Comparison of ENCODE assay signal across 36 cellular contexts in genomic region chr6:109021870-109022269, GRCh38.
"Had no signal": no experiment of that assay in that cellular context is flagged by ENCODE, and none has a peak within 500 bp of the region (broad histone marks: within the 10 kb centered on the region; RNA-seq: fewer than 3 reads in every experiment).

No MANE protein-coding gene starts in this region.

- H3K27ac Mint-ChIP-seq: activated B cell treated with CpG ODN at 0.5 μM for 24 hours; activated CD4-positive, alpha-beta memory T cell treated with anti-CD3 and anti-CD28 coated beads for 36 hours; activated CD4-positive, alpha-beta T cell treated with anti-CD3 and anti-CD28 coated beads, Interleukin-2, amount 10 ng/mL, durations not matched to agents 24 days and 14 days; activated CD8-positive, alpha-beta T cell treated with anti-CD3 and anti-CD28 coated beads for 36 hours; activated naive CD4-positive, alpha-beta T cell treated with anti-CD3 and anti-CD28 coated beads for 36 hours; activated naive CD4-positive, alpha-beta T cell treated with anti-CD3 and anti-CD28 coated beads, Interleukin-2, amount 50 U/mL, for 72 hours; activated naive CD8-positive, alpha-beta T cell treated with anti-CD3 and anti-CD28 coated beads for 36 hours; activated T-cell treated with anti-CD3 and anti-CD28 coated beads, Interleukin-2, amount 50 U/mL, for 72 hours; activated T-helper 1 cell treated with anti-CD3 and anti-CD28 coated beads, Interleukin-12 subunit alpha, Interleukin-12 subunit beta, Interleukin-2, Interleukin-4 antibody, amounts not matched to agents 30 ng/mL and 10 ng/mL and 1 ng/mL, durations not matched to agents 14 hours and 24 hours and 36 hours; activated T-helper 17 cell treated with anti-CD3 and anti-CD28 coated beads, Interleukin-2, amount 50 U/mL, for 72 hours; T-cell; T-helper 2 cell treated with Interferon-gamma antibody and Interleukin-4, amounts not matched to agents 5 μg/mL and 100 μg/mL, for 36 hours had no signal

- H3K9me3 ChIP-seq: adrenal gland, breast epithelium had no signal

- H3K27me3 Mint-ChIP-seq: activated B cell treated with CpG ODN at 0.5 μM for 24 hours; activated CD4-positive, alpha-beta memory T cell treated with anti-CD3 and anti-CD28 coated beads for 36 hours; activated CD4-positive, alpha-beta T cell treated with anti-CD3 and anti-CD28 coated beads, Interleukin-2, amount 10 ng/mL, durations not matched to agents 24 days and 14 days; activated CD8-positive, alpha-beta T cell treated with anti-CD3 and anti-CD28 coated beads for 36 hours; activated naive CD8-positive, alpha-beta T cell treated with anti-CD3 and anti-CD28 coated beads for 36 hours; activated T-helper 17 cell treated with anti-CD3 and anti-CD28 coated beads, Interleukin-2, amount 50 U/mL, for 72 hours; T-cell had no signal

- H3K4me1 ChIP-seq: breast epithelium had no signal

- H3K36me3 Mint-ChIP-seq: activated naive CD4-positive, alpha-beta T cell treated with anti-CD3 and anti-CD28 coated beads, Interleukin-2, amount 50 U/mL, for 72 hours had no signal

- H3K27me3 ChIP-seq: adrenal gland, body of pancreas, brain microvascular endothelial cell, breast epithelium had no signal

- H3K27ac ChIP-seq: adrenal gland, body of pancreas, brain microvascular endothelial cell, breast epithelium, VCaP had no signal

- H3K4me3 Mint-ChIP-seq: activated B cell treated with CpG ODN at 0.5 μM for 24 hours; activated CD4-positive, alpha-beta memory T cell treated with anti-CD3 and anti-CD28 coated beads for 36 hours; activated CD4-positive, alpha-beta T cell treated with anti-CD3 and anti-CD28 coated beads, Interleukin-2, amount 10 ng/mL, durations not matched to agents 24 days and 14 days; activated CD8-positive, alpha-beta T cell treated with anti-CD3 and anti-CD28 coated beads for 36 hours; activated naive CD4-positive, alpha-beta T cell treated with anti-CD3 and anti-CD28 coated beads for 36 hours; activated naive CD8-positive, alpha-beta T cell treated with anti-CD3 and anti-CD28 coated beads for 36 hours; activated T-cell treated with anti-CD3 and anti-CD28 coated beads, Interleukin-2, amount 50 U/mL, for 4 hours; activated T-cell treated with anti-CD3 and anti-CD28 coated beads, Interleukin-2, amount 50 U/mL, for 72 hours; activated T-helper 1 cell treated with anti-CD3 and anti-CD28 coated beads, Interleukin-12 subunit alpha, Interleukin-12 subunit beta, Interleukin-2, Interleukin-4 antibody, amounts not matched to agents 30 ng/mL and 10 ng/mL and 1 ng/mL, durations not matched to agents 14 hours and 24 hours and 36 hours; activated T-helper 17 cell treated with anti-CD3 and anti-CD28 coated beads, Interleukin-2, amount 50 U/mL, for 72 hours; T-cell; T-helper 2 cell treated with Interferon-gamma antibody and Interleukin-4, amounts not matched to agents 5 μg/mL and 100 μg/mL, for 36 hours had no signal

- H3K9me3 Mint-ChIP-seq: activated B cell treated with CpG ODN at 0.5 μM for 24 hours; activated CD4-positive, alpha-beta memory T cell treated with anti-CD3 and anti-CD28 coated beads for 36 hours; activated CD4-positive, alpha-beta T cell treated with anti-CD3 and anti-CD28 coated beads, Interleukin-2, amount 10 ng/mL, durations not matched to agents 24 days and 14 days; activated CD8-positive, alpha-beta T cell treated with anti-CD3 and anti-CD28 coated beads for 36 hours; activated naive CD4-positive, alpha-beta T cell treated with anti-CD3 and anti-CD28 coated beads for 36 hours; activated naive CD4-positive, alpha-beta T cell treated with anti-CD3 and anti-CD28 coated beads, Interleukin-2, amount 50 U/mL, for 72 hours; activated T-cell treated with anti-CD3 and anti-CD28 coated beads, Interleukin-2, amount 50 U/mL, for 4 hours; activated T-cell treated with anti-CD3 and anti-CD28 coated beads, Interleukin-2, amount 50 U/mL, for 72 hours; activated T-helper 1 cell treated with anti-CD3 and anti-CD28 coated beads, Interleukin-12 subunit alpha, Interleukin-12 subunit beta, Interleukin-2, Interleukin-4 antibody, amounts not matched to agents 30 ng/mL and 10 ng/mL and 1 ng/mL, durations not matched to agents 14 hours and 24 hours and 36 hours; activated T-helper 17 cell treated with anti-CD3 and anti-CD28 coated beads, Interleukin-2, amount 50 U/mL, for 72 hours; T-cell; T-helper 2 cell treated with Interferon-gamma antibody and Interleukin-4, amounts not matched to agents 5 μg/mL and 100 μg/mL, for 36 hours had no signal

- H3K4me3 ChIP-seq: adrenal gland, body of pancreas, breast epithelium had no signal

- ATAC-seq: activated CD8-positive, alpha-beta T cell treated with anti-CD3 and anti-CD28 coated beads for 36 hours; activated naive CD4-positive, alpha-beta T cell treated with anti-CD3 and anti-CD28 coated beads, Interleukin-2, amount 50 U/mL, for 72 hours; activated T-cell treated with anti-CD3 and anti-CD28 coated beads, Interleukin-2, amount 50 U/mL, for 4 hours; activated T-cell treated with anti-CD3 and anti-CD28 coated beads, Interleukin-2, amount 50 U/mL, for 72 hours; activated T-helper 17 cell treated with anti-CD3 and anti-CD28 coated beads, Interleukin-2, amount 50 U/mL, for 72 hours; body of pancreas; T-cell had no signal

- FAIRE-seq: astrocyte, TTC549 had no signal

- H3K36me3 ChIP-seq: adrenal gland, brain microvascular endothelial cell, breast epithelium had no signal

- DNase-seq: activated B cell treated with CpG ODN at 0.5 μM for 24 hours; activated CD4-positive, alpha-beta memory T cell treated with anti-CD3 and anti-CD28 coated beads for 36 hours; activated CD4-positive, alpha-beta T cell treated with anti-CD3 and anti-CD28 coated beads for 4 hours; activated CD4-positive, alpha-beta T cell treated with anti-CD3 and anti-CD28 coated beads, Interleukin-2, amount 10 ng/mL, durations not matched to agents 24 days and 14 days; activated CD4-positive, alpha-beta T cell treated with anti-CD3 and anti-CD28 coated beads, Interleukin-2, amount 50 U/mL, for 1 hour; activated CD4-positive, alpha-beta T cell treated with anti-CD3 and anti-CD28 coated beads, Interleukin-2, amount 50 U/mL, for 4 hours; activated CD4-positive, CD25-positive, alpha-beta regulatory T cell treated with anti-CD3 and anti-CD28 coated beads, Interleukin-2, amount 50 U/mL, for 72 hours; activated CD8-positive, alpha-beta memory T cell treated with anti-CD3 and anti-CD28 coated beads, Interleukin-2, amount 50 U/mL, for 4 hours; activated CD8-positive, alpha-beta T cell treated with anti-CD3 and anti-CD28 coated beads for 36 hours; activated effector memory CD4-positive, alpha-beta T cell treated with anti-CD3 and anti-CD28 coated beads, Interleukin-2, amount 50 U/mL, for 16 hours; activated gamma-delta T cell treated with Interleukin-2 at 50 U/mL for 16 hours; activated naive CD4-positive, alpha-beta T cell; activated naive CD4-positive, alpha-beta T cell treated with anti-CD3 and anti-CD28 coated beads for 36 hours; activated naive CD4-positive, alpha-beta T cell treated with anti-CD3 and anti-CD28 coated beads, Interleukin-2, amount 50 U/mL, for 16 hours; activated naive CD8-positive, alpha-beta T cell treated with anti-CD3 and anti-CD28 coated beads for 36 hours; activated T-cell treated with anti-CD3 and anti-CD28 coated beads for 4 hours; activated T-cell treated with anti-CD3 and anti-CD28 coated beads, Interleukin-2, amount 50 U/mL, for 1 hour; activated T-cell treated with anti-CD3 and anti-CD28 coated beads, Interleukin-2, amount 50 U/mL, for 4 hours; activated T-cell treated with anti-CD3 and anti-CD28 coated beads, Interleukin-2, amount 50 U/mL, for 72 hours; adrenal gland; amniotic stem cell; aorta; body of pancreas; brain microvascular endothelial cell; central memory CD4-positive, alpha-beta T cell; T-cell; T-helper 2 cell; T-helper 9 cell had no signal
